Comparison of ENCODE assay signal across 12 cellular contexts in the genomic region with DNA sequence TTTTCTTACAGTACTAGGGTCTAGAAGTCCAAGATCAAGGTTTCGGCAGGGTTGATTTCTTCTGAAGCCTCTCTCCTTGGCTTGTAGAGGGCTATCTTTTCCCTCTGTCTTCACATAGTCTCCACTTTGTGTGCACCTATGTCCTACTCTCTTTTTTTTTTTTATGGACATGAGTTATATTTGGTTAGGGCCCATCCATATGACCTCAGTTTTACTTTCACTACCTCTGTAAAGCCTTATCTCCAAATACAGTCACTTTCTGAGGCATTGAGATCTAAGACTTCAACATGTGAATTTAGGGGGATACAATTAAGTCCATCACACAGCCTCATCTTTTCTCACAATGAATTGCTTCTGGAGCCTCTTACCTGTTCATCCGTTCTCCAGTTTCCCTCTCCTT. TPM values are rescaled to one million over a fixed set of nuclear protein-coding genes. Genes with fewer than 3 reads are reported as not detected.
"Had no signal": no experiment of that assay in that cellular context is flagged by ENCODE, and none has a peak within 500 bp of the region (broad histone marks: within the 10 kb centered on the region; RNA-seq: fewer than 3 reads in every experiment).

No MANE protein-coding gene starts in this region.

- H3K4me3 ChIP-seq: GM23248, GM23338, HAP-1 had no signal

- H3K4me2 ChIP-seq: GM23338 had no signal

- H3K9ac ChIP-seq: GM23248 had no signal

- H3K9me3 ChIP-seq: HAP-1 had no signal

- FAIRE-seq: H1, H54 had no signal

- ATAC-seq: GM23338, HCT116 had no signal

- H3K36me3 ChIP-seq: HAP-1 had no signal

- H2AFZ ChIP-seq: GM23248, GM23338 had no signal

- H3K27ac ChIP-seq: GM23248 had no signal

- DNase-seq: GM23248, GOT3, H7, H9, HCEC 1CT, HFFc6 had no signal

RNA-seq across cellular contexts. Expression of a gene that starts 57.0 kb away (rescaled TPM):
- total RNA-seq: GM23248, H4, HFFc6 had no signal
- polyA plus RNA-seq: GM23248 had no signal
